1 cellular context compared by ENCODE assay signal in the genomic region with DNA sequence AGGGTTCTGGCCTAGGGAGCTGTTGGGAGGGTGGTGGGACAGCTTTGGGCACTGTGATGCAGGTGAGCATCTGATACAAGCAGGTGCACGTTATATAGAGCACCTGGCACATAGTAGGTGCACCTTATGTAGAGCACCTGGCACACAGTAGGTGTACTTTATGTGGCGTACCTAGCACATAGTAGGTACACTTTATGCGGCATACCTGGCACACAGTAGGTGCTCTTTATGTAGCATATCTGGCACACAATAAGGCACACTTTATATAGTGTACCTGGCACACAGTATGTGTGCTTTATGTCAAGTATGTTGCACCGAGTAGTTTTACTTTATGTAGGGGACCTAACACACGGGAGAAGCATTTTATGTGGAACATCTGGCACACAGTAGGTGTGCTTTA.
TF ChIP-seq lines count a peak whose summit lies in the region.

No MANE protein-coding gene starts in this region.

TF ChIP-seq in HepG2, 621 proteins besides CTCF, POLR2A, EP300 and RAD21:
- TF ChIP-seq, protein P1, sequence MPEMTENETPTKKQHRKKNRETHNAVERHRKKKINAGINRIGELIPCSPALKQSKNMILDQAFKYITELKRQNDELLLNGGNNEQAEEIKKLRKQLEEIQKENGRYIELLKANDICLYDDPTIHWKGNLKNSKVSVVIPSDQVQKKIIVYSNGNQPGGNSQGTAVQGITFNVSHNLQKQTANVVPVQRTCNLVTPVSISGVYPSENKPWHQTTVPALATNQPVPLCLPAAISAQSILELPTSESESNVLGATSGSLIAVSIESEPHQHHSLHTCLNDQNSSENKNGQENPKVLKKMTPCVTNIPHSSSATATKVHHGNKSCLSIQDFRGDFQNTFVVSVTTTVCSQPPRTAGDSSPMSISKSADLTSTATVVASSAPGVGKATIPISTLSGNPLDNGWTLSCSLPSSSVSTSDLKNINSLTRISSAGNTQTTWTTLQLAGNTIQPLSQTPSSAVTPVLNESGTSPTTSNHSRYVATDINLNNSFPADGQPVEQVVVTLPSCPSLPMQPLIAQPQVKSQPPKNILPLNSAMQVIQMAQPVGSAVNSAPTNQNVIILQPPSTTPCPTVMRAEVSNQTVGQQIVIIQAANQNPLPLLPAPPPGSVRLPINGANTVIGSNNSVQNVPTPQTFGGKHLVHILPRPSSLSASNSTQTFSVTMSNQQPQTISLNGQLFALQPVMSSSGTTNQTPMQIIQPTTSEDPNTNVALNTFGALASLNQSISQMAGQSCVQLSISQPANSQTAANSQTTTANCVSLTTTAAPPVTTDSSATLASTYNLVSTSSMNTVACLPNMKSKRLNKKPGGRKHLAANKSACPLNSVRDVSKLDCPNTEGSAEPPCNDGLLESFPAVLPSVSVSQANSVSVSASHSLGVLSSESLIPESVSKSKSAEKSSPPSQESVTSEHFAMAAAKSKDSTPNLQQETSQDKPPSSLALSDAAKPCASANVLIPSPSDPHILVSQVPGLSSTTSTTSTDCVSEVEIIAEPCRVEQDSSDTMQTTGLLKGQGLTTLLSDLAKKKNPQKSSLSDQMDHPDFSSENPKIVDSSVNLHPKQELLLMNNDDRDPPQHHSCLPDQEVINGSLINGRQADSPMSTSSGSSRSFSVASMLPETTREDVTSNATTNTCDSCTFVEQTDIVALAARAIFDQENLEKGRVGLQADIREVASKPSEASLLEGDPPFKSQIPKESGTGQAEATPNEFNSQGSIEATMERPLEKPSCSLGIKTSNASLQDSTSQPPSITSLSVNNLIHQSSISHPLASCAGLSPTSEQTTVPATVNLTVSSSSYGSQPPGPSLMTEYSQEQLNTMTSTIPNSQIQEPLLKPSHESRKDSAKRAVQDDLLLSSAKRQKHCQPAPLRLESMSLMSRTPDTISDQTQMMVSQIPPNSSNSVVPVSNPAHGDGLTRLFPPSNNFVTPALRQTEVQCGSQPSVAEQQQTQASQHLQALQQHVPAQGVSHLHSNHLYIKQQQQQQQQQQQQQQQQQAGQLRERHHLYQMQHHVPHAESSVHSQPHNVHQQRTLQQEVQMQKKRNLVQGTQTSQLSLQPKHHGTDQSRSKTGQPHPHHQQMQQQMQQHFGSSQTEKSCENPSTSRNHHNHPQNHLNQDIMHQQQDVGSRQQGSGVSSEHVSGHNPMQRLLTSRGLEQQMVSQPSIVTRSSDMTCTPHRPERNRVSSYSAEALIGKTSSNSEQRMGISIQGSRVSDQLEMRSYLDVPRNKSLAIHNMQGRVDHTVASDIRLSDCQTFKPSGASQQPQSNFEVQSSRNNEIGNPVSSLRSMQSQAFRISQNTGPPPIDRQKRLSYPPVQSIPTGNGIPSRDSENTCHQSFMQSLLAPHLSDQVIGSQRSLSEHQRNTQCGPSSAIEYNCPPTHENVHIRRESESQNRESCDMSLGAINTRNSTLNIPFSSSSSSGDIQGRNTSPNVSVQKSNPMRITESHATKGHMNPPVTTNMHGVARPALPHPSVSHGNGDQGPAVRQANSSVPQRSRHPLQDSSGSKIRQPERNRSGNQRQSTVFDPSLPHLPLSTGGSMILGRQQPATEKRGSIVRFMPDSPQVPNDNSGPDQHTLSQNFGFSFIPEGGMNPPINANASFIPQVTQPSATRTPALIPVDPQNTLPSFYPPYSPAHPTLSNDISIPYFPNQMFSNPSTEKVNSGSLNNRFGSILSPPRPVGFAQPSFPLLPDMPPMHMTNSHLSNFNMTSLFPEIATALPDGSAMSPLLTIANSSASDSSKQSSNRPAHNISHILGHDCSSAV (CRISPR knock-in tag; IDR thresholded peaks at IDR 0.05; ENCODE audit: borderline replicate concordance) = no peak
- TF ChIP-seq, protein P2, sequence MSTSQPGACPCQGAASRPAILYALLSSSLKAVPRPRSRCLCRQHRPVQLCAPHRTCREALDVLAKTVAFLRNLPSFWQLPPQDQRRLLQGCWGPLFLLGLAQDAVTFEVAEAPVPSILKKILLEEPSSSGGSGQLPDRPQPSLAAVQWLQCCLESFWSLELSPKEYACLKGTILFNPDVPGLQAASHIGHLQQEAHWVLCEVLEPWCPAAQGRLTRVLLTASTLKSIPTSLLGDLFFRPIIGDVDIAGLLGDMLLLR (CRISPR knock-in tag; IDR thresholded peaks at IDR 0.05) = no peak
- TF ChIP-seq ZKSCAN1 (IDR thresholded peaks at IDR 0.05; ENCODE audit: low read length) (peak; percentile 99), ZNF17 (CRISPR knock-in tag; IDR thresholded peaks at IDR 0.05) (no peak), ZNF451 (CRISPR knock-in tag; IDR thresholded peaks at IDR 0.05) (no peak)
